ENCODE assay signal across 8 cellular contexts in the genomic region with DNA sequence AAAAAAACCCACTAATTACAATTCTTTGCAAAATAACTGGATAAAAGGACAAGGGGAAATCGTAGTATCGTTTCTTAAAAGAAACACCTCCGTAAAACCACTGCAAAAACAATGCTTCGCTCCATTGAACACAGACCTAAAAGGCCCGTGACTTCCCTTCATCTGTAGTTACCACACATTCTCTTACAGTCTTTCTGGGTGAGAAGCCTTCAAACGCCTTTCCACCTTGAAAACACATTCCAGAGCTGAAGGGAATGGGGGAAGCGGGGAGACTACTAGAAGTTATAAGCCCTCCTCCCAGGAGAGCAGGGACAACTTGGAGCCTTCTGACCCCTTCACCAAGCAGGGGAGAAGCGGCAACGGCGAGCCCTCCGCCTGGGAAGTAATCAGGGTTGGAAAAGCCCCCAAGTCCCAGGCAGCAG. TPM values are rescaled to one million over a fixed set of nuclear protein-coding genes. Genes with fewer than 3 reads are reported as not detected.
DNase-seq lines count a peak whose midpoint lies in the region; ATAC-seq, FAIRE-seq and TF ChIP-seq lines count a peak whose summit lies in the region.

No MANE protein-coding gene starts in this region.

- BruUV-seq in GM12878 (replicated peaks; lab: Mats Ljungman, UMichigan): no TSS peak

- no peak for TF ChIP-seq RAD21 in A549 (conservative IDR thresholded peaks at IDR 0.05 in 1 of 2, IDR thresholded peaks at IDR 0.05 in 1 of 2)
- no peak for TF ChIP-seq RAD21 in GM12878 (IDR thresholded peaks at IDR 0.05; ENCODE audit: insufficient read depth, low read depth, low read length)

- H3K27ac ChIP-seq in A549 (peak overlapping the region; percentile 88 to 93), GM12878 (ENCODE audit: control insufficient read depth, insufficient read depth) (peak overlapping the region; percentile 91), skeletal muscle tissue (ENCODE audit: low read depth, low read length) (peak overlapping the region; percentile 71)

- SMC1A ChIA-PET in GM12878 (lab: Charles Lee; ENCODE audit: uncharacterized antibody, unreplicated experiment): interaction anchor here (0.7 to 1.9 kb wide), 5 partner anchors 8 to 184 kb away, joined by 3 to 6 read pairs (median 4); no protein-coding TSS in a partner anchor

- TF ChIP-seq EP300 in A549 (IDR thresholded peaks at IDR 0.05): no peak
- peak in 1 of 2 experiments; percentile 49; a peak in 1 of 4 replicates for TF ChIP-seq EP300 in GM12878 (IDR thresholded peaks at IDR 0.05; ENCODE audit: borderline replicate concordance in 1 of 2, control insufficient read depth in 1 of 2, low read depth in 2 of 2, low read length in 2 of 2)

- H3K36me3 ChIP-seq in GM12878 (ENCODE audit: control insufficient read depth in 2 of 2, insufficient read depth in 2 of 2, low read length in 1 of 2) (no peaks in the 10 kb centered on the region), skeletal muscle tissue (ENCODE audit: control insufficient read depth in 3 of 3, insufficient read depth in 3 of 3, low read length in 3 of 3) (peaks cover 0 to 2% (median 0%) of the 10 kb centered on the region in 3 donors)

- H3K27me3 ChIP-seq in GM12878 (replicated peaks in 1 of 2; ENCODE audit: control insufficient read depth in 2 of 2, insufficient read depth in 2 of 2, low read length in 1 of 2): no peaks in the 10 kb centered on the region
- H3K27me3 ChIP-seq in skeletal muscle tissue (ENCODE audit: control insufficient read depth in 3 of 3, insufficient read depth in 3 of 3, low read length in 3 of 3): no peaks in the 10 kb centered on the region

- H3K4me2 ChIP-seq in A549 (peak overlapping the region; percentile 97), GM12878 (ENCODE audit: control insufficient read depth, insufficient read depth) (peak overlapping the region; percentile 79)

- H4K20me1 ChIP-seq in GM12878 (ENCODE audit: control insufficient read depth, insufficient read depth): no peaks in the 10 kb centered on the region

- POLR2A ChIA-PET in A549 (lab: Yijun Ruan, JAX): interaction anchor here (1.3 kb wide), 1 partner anchor 168 kb away, joined by 6 read pairs; the partner anchor contains the start of gene EID1
- POLR2A ChIA-PET in GM12878 (lab: Charles Lee): interaction anchor here (0.5 to 1.4 kb wide), 3 partner anchors 98 to 231 kb away, joined by 3 to 6 read pairs (median 4); no protein-coding TSS in a partner anchor

- peak overlapping the region; percentile 85 for H2AFZ ChIP-seq in GM12878 (ENCODE audit: control insufficient read depth, low read depth, low read length)

- TF ChIP-seq POLR2A in A549 (IDR thresholded peaks at IDR 0.05; ENCODE audit: low read length) (no peak), GM12878 (IDR thresholded peaks at IDR 0.05; ENCODE audit: low read depth, low read length) (no peak)

- WGBS in A549 (ENCODE audit: missing lambda C conversion rate): under 1% methylated on average over 7 of the region's 11 CpGs
- WGBS in GM12878 (ENCODE audit: insufficient coverage, insufficient replicate concordance, low lambda C conversion rate, missing lambda C conversion rate): under 1% methylated on average over 11 of the region's 11 CpGs

- H3K4me1 ChIP-seq in A549 (peaks cover 26% of the 10 kb centered on the region; the same call in 2 of the 3 replicates), GM12878 (ENCODE audit: control insufficient read depth, insufficient read depth, low read length) (peaks cover 7% of the 10 kb centered on the region; the same call in 1 of the 2 replicates), skeletal muscle tissue (ENCODE audit: control insufficient read depth in 3 of 3, insufficient read depth in 3 of 3, low read length in 3 of 3) (peaks cover 8 to 17% (median 16%) of the 10 kb centered on the region in 3 donors)

- intact Hi-C loops in GM12878 (cut with micrococcal nuclease; ENCODE audit: unreplicated experiment): loop anchor here (5.0 kb wide), 2 partner anchors 102 to 183 kb away; no protein-coding TSS in a partner anchor

- peak overlapping the region; percentile 99 for H3K4me3 ChIP-seq in A549
- H3K4me3 ChIP-seq in GM12878: peak overlapping the region; percentile 91
- peak overlapping the region; percentile 86 to 91 (median 88) for H3K4me3 ChIP-seq in skeletal muscle tissue (ENCODE audit: low read length in 3 of 3)

- no peaks in the 10 kb centered on the region for H3K9me3 ChIP-seq in A549
- no peaks in the 10 kb centered on the region; the same call in 2 of the 3 replicates for H3K9me3 ChIP-seq in GM12878 (replicated peaks; ENCODE audit: control insufficient read depth, insufficient read depth, low read length)
- no peaks in the 10 kb centered on the region for H3K9me3 ChIP-seq in skeletal muscle tissue (ENCODE audit: control insufficient read depth in 3 of 3, low read length in 3 of 3)

- peaks cover 44% of the 10 kb centered on the region for H3K79me2 ChIP-seq in GM12878 (ENCODE audit: control insufficient read depth, insufficient read depth, low read length)

- peak; percentile 10 to 12 for DNase-seq in A549 (ENCODE audit: low read depth in 1 of 2, low spot score in 1 of 2)
- peak; percentile 51 for DNase-seq in GM10266 (ENCODE audit: extremely low spot score)
- peak; percentile 7 for DNase-seq in NCI-H146 treated with DMSO at 0.1 percent for 48 hours (lab: John Stamatoyannopoulos, UW; ENCODE audit: unreplicated experiment)
- peak; percentile 48 for DNase-seq in GM12878 (ENCODE audit: low read depth, low spot score)
- DNase-seq in iPS-NIHi11 (ENCODE audit: low spot score): peak; percentile 47
- no peak for DNase-seq in GOT3 (lab: John Stamatoyannopoulos, UW)

- TF ChIP-seq CTCF in A549 (IDR thresholded peaks at IDR 0.05) (no peak), GM10266 (IDR thresholded peaks at IDR 0.05; ENCODE audit: control insufficient read depth, insufficient read depth, low read depth, missing control alignments) (no peak), GM12878 (IDR thresholded peaks at IDR 0.05 in 2 of 3, conservative IDR thresholded peaks at IDR 0.05 in 1 of 3; ENCODE audit: control insufficient read depth in 2 of 3, extremely low read depth in 1 of 3, insufficient read depth in 1 of 3, low read depth in 3 of 3, low read length in 3 of 3) (no peak)

- ATAC-seq in A549 (peak; percentile 56 to 72), HG02610 (IDR thresholded peaks at IDR 0.05; ENCODE audit: unreplicated experiment) (peak; percentile 33), GM12878 (peak; percentile 80)

- CTCF ChIA-PET in A549 (lab: Yijun Ruan, JAX) (interaction anchor here (1.1 to 1.5 kb wide), 3 partner anchors 10 to 184 kb away, joined by 3 to 6 read pairs (median 3); no protein-coding TSS in a partner anchor), GM12878 (lab: Yijun Ruan, JAX) (interaction anchor here (1.1 to 3.8 kb wide), 6 partner anchors 10 to 687 kb away, joined by 5 to 18 read pairs (median 5); no protein-coding TSS in a partner anchor)

- in situ Hi-C loops in GM12878 (cut with MboI): no loop called here

- peak overlapping the region; percentile 93 for H3K9ac ChIP-seq in GM12878 (ENCODE audit: control insufficient read depth, insufficient read depth, low read length)
- peak overlapping the region; percentile 89 to 94 (median 93) for H3K9ac ChIP-seq in skeletal muscle tissue (ENCODE audit: low read depth in 1 of 3, low read length in 3 of 3)

- FAIRE-seq in A549 (lab: Jason Lieb, UNC) (no peak), GM12878 (lab: Jason Lieb, UNC) (no peak)

- RAD21 ChIA-PET in GM12878 (lab: Charles Lee; ENCODE audit: unreplicated experiment): interaction anchor here (1.0 to 2.0 kb wide), 8 partner anchors 8 to 235 kb away, joined by 3 to 6 read pairs (median 4); partner anchors contain the start of genes CEP152 and COPS2

TF ChIP-seq in A549, 52 proteins besides CTCF, POLR2A, EP300 and RAD21:
- TF ChIP-seq PHF8 (IDR thresholded peaks at IDR 0.05; ENCODE audit: borderline replicate concordance, low read depth): 0 out of 2 replicates have a peak, but pooled peaks have one; percentile 40
- TF ChIP-seq FOXS1 (CRISPR knock-in tag; IDR thresholded peaks at IDR 0.05): no peak

TF ChIP-seq in GM12878, 131 proteins besides CTCF, POLR2A, EP300 and RAD21 (continues in another document):
- TF ChIP-seq MTA3 (IDR thresholded peaks at IDR 0.05; ENCODE audit: borderline replicate concordance, low read length) (no peak), TCF7 (IDR thresholded peaks at IDR 0.05; ENCODE audit: borderline replicate concordance) (no peak)
- TF ChIP-seq, protein P1, sequence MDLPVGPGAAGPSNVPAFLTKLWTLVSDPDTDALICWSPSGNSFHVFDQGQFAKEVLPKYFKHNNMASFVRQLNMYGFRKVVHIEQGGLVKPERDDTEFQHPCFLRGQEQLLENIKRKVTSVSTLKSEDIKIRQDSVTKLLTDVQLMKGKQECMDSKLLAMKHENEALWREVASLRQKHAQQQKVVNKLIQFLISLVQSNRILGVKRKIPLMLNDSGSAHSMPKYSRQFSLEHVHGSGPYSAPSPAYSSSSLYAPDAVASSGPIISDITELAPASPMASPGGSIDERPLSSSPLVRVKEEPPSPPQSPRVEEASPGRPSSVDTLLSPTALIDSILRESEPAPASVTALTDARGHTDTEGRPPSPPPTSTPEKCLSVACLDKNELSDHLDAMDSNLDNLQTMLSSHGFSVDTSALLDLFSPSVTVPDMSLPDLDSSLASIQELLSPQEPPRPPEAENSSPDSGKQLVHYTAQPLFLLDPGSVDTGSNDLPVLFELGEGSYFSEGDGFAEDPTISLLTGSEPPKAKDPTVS (IDR thresholded peaks at IDR 0.05; ENCODE audit: low read depth, low read length): no peak

RNA-seq across cellular contexts. Expression of gene SECISBP2L, which starts 0.5 kb away (rescaled TPM):
- polyA plus RNA-seq in A549 (2011; rRNA removed) (15.0 and 18.8 TPM in 2 replicates), A549 (2017; fragmentation: RNase III; extraction: RNeasy Plus Mini Kit Qiagen cat#74134 plus additional on column Dnase treatment) (6.4 to 7.5 TPM (median 7.2 TPM) in 3 replicates), GM12878 (2011; rRNA removed) (24.2 and 30.2 TPM in 2 replicates), GM12878 (2014; fragmentation: Illumina TruSeq; extraction: Trizol) (11.8 and 14.0 TPM in 2 replicates), GM12878 (2014; fragmentation: Nextera tagmentation; extraction: Ambion mirVana) (1 to 10 TPM; 1.4 to 2.8 TPM), GM12878 (2014; rRNA removed) (7.0 and 7.5 TPM in 2 replicates), GM12878 (2016; fragmentation: Nextera tagmentation; extraction: Ambion mirVana) (10 to 100 TPM; 10.4 TPM)
- polyA plus RNA-seq in A549 (2012; cell fraction: cytosol; rRNA removed): 1.7 and 2.7 TPM in 2 replicates
- 1.6 and 2.1 TPM in 2 replicates for polyA plus RNA-seq in A549 (2012; cell fraction: nucleus; rRNA removed)
- polyA minus RNA-seq in A549 (2011; rRNA and poly(A)+ RNA removed): 29.9 and 31.0 TPM in 2 replicates
- 131 and 136 TPM in 2 replicates for total RNA-seq in GM12878 (2013; cell fraction: nucleolus; rRNA removed)
- total RNA-seq in GM12878 (2014; rRNA removed) (9.2 and 12.4 TPM in 2 replicates), GM12878 (2014; rRNA removed; fragmentation: Illumina TruSeq; extraction: Trizol) (15.0 and 15.3 TPM in 2 replicates), GM12878 (2021) (15.8 and 16.2 TPM in 2 replicates), skeletal muscle tissue (20.4 TPM)
- 6.0 TPM for polyA plus RNA-seq in GM12878 (2011; ENCODE audit: low read depth)
- polyA plus RNA-seq in GM12878 (2011; cell fraction: cytosol; rRNA removed): 10.4 and 14.5 TPM in 2 replicates
- polyA plus RNA-seq in GM12878 (2011; cell fraction: nucleus; rRNA removed): 20.1 and 21.8 TPM in 2 replicates
- 12.5 and 15.1 TPM in 2 replicates for polyA plus RNA-seq in GM12878 (2012)
- polyA minus RNA-seq in GM12878 (2011; rRNA and poly(A)+ RNA removed): 39.2 and 48.4 TPM in 2 replicates
- 11.4 and 15.6 TPM in 2 replicates for polyA minus RNA-seq in GM12878 (2011; cell fraction: cytosol; rRNA and poly(A)+ RNA removed)
- polyA minus RNA-seq in GM12878 (2011; cell fraction: nucleus; rRNA and poly(A)+ RNA removed): 32.4 and 40.4 TPM in 2 replicates

Comparison
In these comparisons a context has a peak if more than half of its experiments do, and no peak if none do; other contexts are left out.
1. Of the 24 proteins assayed by ChIP-seq in both GM12878 and A549: peak only in GM12878: BHLHE40; only in A549: none; in both: none; in neither: 22; mixed calls (peak in some experiments, not most) for 1.